ENCODE assay signal across 4 cellular contexts in the genomic region with DNA sequence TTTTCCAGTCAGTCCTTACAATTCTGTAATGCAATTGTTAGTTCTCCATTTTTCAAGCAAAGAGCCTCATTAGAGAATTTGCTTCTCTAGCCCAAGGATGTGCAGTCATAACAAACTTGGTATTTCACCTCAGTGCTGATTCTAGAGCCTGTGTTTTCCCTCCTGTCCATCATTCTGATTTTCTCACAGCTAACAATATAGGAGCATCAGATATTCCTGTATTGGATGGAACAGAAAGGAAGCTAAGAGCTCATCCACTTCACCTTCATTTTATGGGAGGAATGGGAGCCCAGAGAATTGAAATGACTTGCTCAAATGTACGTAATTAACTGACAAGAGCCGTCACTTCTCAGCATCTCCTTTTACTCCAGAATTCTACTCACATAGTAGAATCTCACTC.
"Had no signal": no experiment of that assay in that cellular context is flagged by ENCODE, and none has a peak within 500 bp of the region (broad histone marks: within the 10 kb centered on the region; RNA-seq: fewer than 3 reads in every experiment).

No MANE protein-coding gene starts in this region.

- DNase-seq: H9, HCEC 1CT had no signal

- H3K4me3 ChIP-seq: GM23338 had no signal

- H2AFZ ChIP-seq: GM23338 had no signal

- H3K4me2 ChIP-seq: GM23338 had no signal

- ATAC-seq: GM23338, HepG2 had no signal
